1 cellular context compared by ENCODE assay signal in genomic region chr10:43419997-43420368, GRCh38.
TF ChIP-seq lines count a peak whose summit lies in the region.

No MANE protein-coding gene starts in this region.

TF ChIP-seq in HepG2, 621 proteins besides CTCF, POLR2A, EP300 and RAD21:
- TF ChIP-seq ZZZ3 (CRISPR knock-in tag; IDR thresholded peaks at IDR 0.05; ENCODE audit: borderline replicate concordance) (0 out of 2 replicates have a peak, but pooled peaks have one; percentile 26), ZNF350 (CRISPR knock-in tag; IDR thresholded peaks at IDR 0.05; ENCODE audit: borderline replicate concordance, low read depth) (no peak), RFXANK (CRISPR knock-in tag; IDR thresholded peaks at IDR 0.05) (no peak), ZNF788 (CRISPR knock-in tag; IDR thresholded peaks at IDR 0.05; ENCODE audit: borderline replicate concordance) (no peak), GLMP (CRISPR knock-in tag; IDR thresholded peaks at IDR 0.05; ENCODE audit: borderline replicate concordance) (no peak), JUNB (CRISPR knock-in tag; IDR thresholded peaks at IDR 0.05; ENCODE audit: borderline replicate concordance) (0 out of 2 replicates have a peak, but pooled peaks have one; percentile 43), SRSF4 (IDR thresholded peaks at IDR 0.05; ENCODE audit: low read depth, low read length, poor library complexity, severe bottlenecking) (no peak), ZBTB4 (CRISPR knock-in tag; IDR thresholded peaks at IDR 0.05; ENCODE audit: borderline replicate concordance) (peak; percentile 46; the same call in 1 of the 2 replicates), NFKBIZ (CRISPR knock-in tag; IDR thresholded peaks at IDR 0.05) (no peak), ZNF674 (CRISPR knock-in tag; IDR thresholded peaks at IDR 0.05; ENCODE audit: low read depth) (no peak), ZC3H4 (CRISPR knock-in tag; IDR thresholded peaks at IDR 0.05; ENCODE audit: borderline replicate concordance) (0 out of 2 replicates have a peak, but pooled peaks have one; percentile 23), ZNF775 (CRISPR knock-in tag; IDR thresholded peaks at IDR 0.05; ENCODE audit: borderline replicate concordance) (0 out of 2 replicates have a peak, but pooled peaks have one; percentile 7), BATF2 (CRISPR knock-in tag; IDR thresholded peaks at IDR 0.05) (0 out of 2 replicates have a peak, but pooled peaks have one; percentile 47), U2AF1 (optimal IDR thresholded peaks at IDR 0.05; ENCODE audit: low read depth, low read length) (no peak), ZNF460 (CRISPR knock-in tag; IDR thresholded peaks at IDR 0.05; ENCODE audit: borderline replicate concordance) (peak; percentile 90), ZBTB38 (CRISPR knock-in tag; IDR thresholded peaks at IDR 0.05) (peak; percentile 97), NAIF1 (CRISPR knock-in tag; IDR thresholded peaks at IDR 0.05; ENCODE audit: borderline replicate concordance) (no peak; the same call in 1 of the 2 replicates), DMTF1 (CRISPR knock-in tag; IDR thresholded peaks at IDR 0.05) (0 out of 2 replicates have a peak, but pooled peaks have one; percentile 18), TEAD3 (CRISPR knock-in tag; optimal IDR thresholded peaks at IDR 0.05; ENCODE audit: borderline replicate concordance) (no peak), ZNF256 (CRISPR knock-in tag; conservative IDR thresholded peaks at IDR 0.05) (no peak), TIGD3 (CRISPR knock-in tag; IDR thresholded peaks at IDR 0.05; ENCODE audit: borderline replicate concordance) (0 out of 2 replicates have a peak, but pooled peaks have one; percentile 5), PRPF4 (IDR thresholded peaks at IDR 0.05; ENCODE audit: low read depth, low read length, poor library complexity, severe bottlenecking) (peak; percentile 77), ZMYM2 (CRISPR knock-in tag; IDR thresholded peaks at IDR 0.05) (peak; percentile 78), NONO (IDR thresholded peaks at IDR 0.05) (no peak), NONO (CRISPR knock-in tag; conservative IDR thresholded peaks at IDR 0.05) (peak; percentile 33), ZBTB33 (CRISPR knock-in tag; IDR thresholded peaks at IDR 0.05) (0 out of 2 replicates have a peak, but pooled peaks have one; percentile 23)
